28 cellular contexts compared by ENCODE assay signal in genomic region chr6:63197741-63198140, GRCh38.
"Had no signal": no experiment of that assay in that cellular context is flagged by ENCODE, and none has a peak within 500 bp of the region (broad histone marks: within the 10 kb centered on the region; RNA-seq: fewer than 3 reads in every experiment).

No MANE protein-coding gene starts in this region.

- H3K4me3 Mint-ChIP-seq: stimulated activated effector memory CD8-positive, alpha-beta T cell treated with anti-CD3 and anti-CD28 coated beads, Interleukin-12 subunit alpha, Interleukin-12 subunit beta, amount 100 ng/mL, for 72 hours; stimulated activated memory B cell treated with anti-CD40 and anti-IgM and Interleukin-4, amounts not matched to agents 10 μg/mL and 1 μg/mL and 100 μg/mL, for 72 hours; stimulated activated naive B cell treated with anti-CD40 and anti-IgM and Interleukin-4, amounts not matched to agents 10 μg/mL and 1 μg/mL and 100 μg/mL, for 72 hours; stimulated activated naive CD8-positive, alpha-beta T cell treated with anti-CD3 and anti-CD28 coated beads, Interleukin-15, amount 100 ng/mL, for 72 hours; stimulated activated naive CD8-positive, alpha-beta T cell treated with anti-CD3 and anti-CD28 coated beads, Interleukin-15, Interleukin-2, amounts not matched to agents 100 ng/mL and 50 ng/mL, for 24 hours; type B pancreatic cell had no signal

- H3K9me3 ChIP-seq: testis, thoracic aorta, thyroid gland, tibial artery, tibial nerve, transverse colon, upper lobe of left lung, upper lobe of right lung, uterus, vagina had no signal

- ATAC-seq: stimulated activated effector memory CD8-positive, alpha-beta T cell treated with anti-CD3 and anti-CD28 coated beads, Interleukin-12 subunit alpha, Interleukin-12 subunit beta, amount 100 ng/mL, for 72 hours; stimulated activated memory B cell treated with anti-CD40 and anti-IgM and Interleukin-4, amounts not matched to agents 10 μg/mL and 1 μg/mL and 100 μg/mL, for 72 hours; stimulated activated naive B cell treated with anti-CD40 and anti-IgM and Interleukin-4, amounts not matched to agents 10 μg/mL and 1 μg/mL and 100 μg/mL, for 72 hours; stimulated activated naive CD8-positive, alpha-beta T cell treated with anti-CD3 and anti-CD28 coated beads, Interleukin-15, amount 100 ng/mL, for 72 hours; stimulated activated naive CD8-positive, alpha-beta T cell treated with anti-CD3 and anti-CD28 coated beads, Interleukin-15, Interleukin-2, amounts not matched to agents 100 U/mL and 50 U/mL, for 24 hours; upper lobe of right lung had no signal

- H3K4me1 Mint-ChIP-seq: stimulated activated effector memory CD8-positive, alpha-beta T cell treated with anti-CD3 and anti-CD28 coated beads, Interleukin-12 subunit alpha, Interleukin-12 subunit beta, amount 100 ng/mL, for 72 hours; stimulated activated memory B cell treated with anti-CD40 and anti-IgM and Interleukin-4, amounts not matched to agents 10 μg/mL and 1 μg/mL and 100 μg/mL, for 72 hours; stimulated activated naive B cell treated with anti-CD40 and anti-IgM and Interleukin-4, amounts not matched to agents 10 μg/mL and 1 μg/mL and 100 μg/mL, for 72 hours; stimulated activated naive CD8-positive, alpha-beta T cell treated with anti-CD3 and anti-CD28 coated beads, Interleukin-15, amount 100 ng/mL, for 72 hours had no signal

- H3K4me3 ChIP-seq: stomach, suprapubic skin, testis, thoracic aorta, thyroid gland, tibial artery, tibial nerve, transverse colon, upper lobe of left lung, upper lobe of right lung, uterus, vagina had no signal

- H3K36me3 Mint-ChIP-seq: stimulated activated effector memory CD8-positive, alpha-beta T cell treated with anti-CD3 and anti-CD28 coated beads, Interleukin-12 subunit alpha, Interleukin-12 subunit beta, amount 100 ng/mL, for 72 hours; stimulated activated memory B cell treated with anti-CD40 and anti-IgM and Interleukin-4, amounts not matched to agents 10 μg/mL and 1 μg/mL and 100 μg/mL, for 72 hours; type B pancreatic cell had no signal

- H3K36me3 ChIP-seq: stomach, suprapubic skin, thoracic aorta, thyroid gland, tibial artery, tibial nerve, transverse colon, upper lobe of left lung, upper lobe of right lung, uterus, vagina had no signal

- H3K27ac Mint-ChIP-seq: stimulated activated effector memory CD8-positive, alpha-beta T cell treated with anti-CD3 and anti-CD28 coated beads, Interleukin-12 subunit alpha, Interleukin-12 subunit beta, amount 100 ng/mL, for 72 hours; stimulated activated memory B cell treated with anti-CD40 and anti-IgM and Interleukin-4, amounts not matched to agents 10 μg/mL and 1 μg/mL and 100 μg/mL, for 72 hours; stimulated activated naive B cell treated with anti-CD40 and anti-IgM and Interleukin-4, amounts not matched to agents 10 μg/mL and 1 μg/mL and 100 μg/mL, for 72 hours; stimulated activated naive CD8-positive, alpha-beta T cell treated with anti-CD3 and anti-CD28 coated beads, Interleukin-15, amount 100 ng/mL, for 72 hours; stimulated activated naive CD8-positive, alpha-beta T cell treated with anti-CD3 and anti-CD28 coated beads, Interleukin-15, Interleukin-2, amounts not matched to agents 100 ng/mL and 50 ng/mL, for 24 hours; type B pancreatic cell had no signal

- H3K27me3 ChIP-seq: stomach, suprapubic skin, testis, thyroid gland, tibial artery, tibial nerve, transverse colon, upper lobe of left lung, upper lobe of right lung, uterus, vagina had no signal

- H3K27ac ChIP-seq: stomach, suprapubic skin, testis, thoracic aorta, thyroid gland, tibial artery, tibial nerve, transverse colon, upper lobe of left lung, upper lobe of right lung, uterus, vagina had no signal

- DNase-seq: stimulated activated CD4-positive, alpha-beta T cell treated with anti-CD3 and anti-CD28 coated beads, Interleukin-2, amount 100 ng/mL, for 48 hours; stimulated activated CD4-positive, alpha-beta T cell treated with anti-CD3 and anti-CD28 coated beads, Interleukin-4, amount 100 ng/mL, for 1 hour; stimulated activated CD4-positive, alpha-beta T cell treated with anti-CD3 and anti-CD28 coated beads, Interleukin-4, amount 100 ng/mL, for 24 hours; stimulated activated CD4-positive, alpha-beta T cell treated with anti-CD3 and anti-CD28 coated beads, Interleukin-4, amount 100 ng/mL, for 4 hours; stimulated activated CD8-positive, alpha-beta memory T cell treated with anti-CD3 and anti-CD28 coated beads, Interleukin-4, amount 100 ng/mL, for 48 hours; stimulated activated naive B cell treated with anti-CD40 and anti-IgM and Interleukin-4, amounts not matched to agents 10 μg/mL and 1 μg/mL and 100 μg/mL, for 72 hours; stimulated activated naive CD4-positive, alpha-beta T cell; stimulated activated naive CD4-positive, alpha-beta T cell treated with Interleukin-2 at 50 U/mL for 16 hours; stimulated activated naive CD8-positive, alpha-beta T cell treated with anti-CD3 and anti-CD28 coated beads, Interleukin-15, amount 100 ng/mL, for 72 hours; stimulated activated naive CD8-positive, alpha-beta T cell treated with anti-CD3 and anti-CD28 coated beads, Interleukin-15, Interleukin-2, amounts not matched to agents 100 U/mL and 50 U/mL, for 24 hours; stomach; substantia nigra; testis; thyroid gland; tibial artery; transverse colon; trophoblast cell; upper lobe of left lung; upper lobe of right lung; uterus had no signal

- H3K9me3 Mint-ChIP-seq: type B pancreatic cell had no signal

- H3K27me3 Mint-ChIP-seq: stimulated activated memory B cell treated with anti-CD40 and anti-IgM and Interleukin-4, amounts not matched to agents 10 μg/mL and 1 μg/mL and 100 μg/mL, for 72 hours; stimulated activated naive B cell treated with anti-CD40 and anti-IgM and Interleukin-4, amounts not matched to agents 10 μg/mL and 1 μg/mL and 100 μg/mL, for 72 hours; stimulated activated naive CD8-positive, alpha-beta T cell treated with anti-CD3 and anti-CD28 coated beads, Interleukin-15, amount 100 ng/mL, for 72 hours; stimulated activated naive CD8-positive, alpha-beta T cell treated with anti-CD3 and anti-CD28 coated beads, Interleukin-15, Interleukin-2, amounts not matched to agents 100 ng/mL and 50 ng/mL, for 24 hours; type B pancreatic cell had no signal
